Comparison of ENCODE assay signal across 12 cellular contexts in the genomic region with DNA sequence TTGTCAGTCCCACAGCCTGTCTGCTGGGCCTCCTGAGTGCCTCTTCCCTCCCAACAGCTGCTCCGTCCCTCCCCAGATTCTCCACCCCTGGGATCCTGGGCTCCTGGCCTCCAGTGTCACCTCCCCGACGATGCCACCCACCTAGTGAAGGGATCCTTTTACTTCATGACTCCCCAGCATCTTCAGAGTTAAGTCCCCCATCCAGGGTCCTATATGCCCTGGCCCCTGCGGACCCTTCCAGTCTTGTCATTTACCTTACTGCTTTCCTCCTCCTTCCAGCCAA. TPM values are rescaled to one million over a fixed set of nuclear protein-coding genes. Genes with fewer than 3 reads are reported as not detected.
A peak's percentile ranks its signal among the peaks of the same experiment; 100 is the strongest.
DNase-seq lines count a peak whose midpoint lies in the region; ATAC-seq and TF ChIP-seq lines count a peak whose summit lies in the region.
"Had no signal": no experiment of that assay in that cellular context is flagged by ENCODE, and none has a peak within 500 bp of the region (broad histone marks: within the 10 kb centered on the region; RNA-seq: fewer than 3 reads in every experiment).

No MANE protein-coding gene starts in this region.

- H3K36me3 Mint-ChIP-seq in activated CD8-positive, alpha-beta memory T cell treated with anti-CD3 and anti-CD28 coated beads, Interleukin-2, amount 10 ng/mL, durations not matched to agents 7 days and 5 days: peaks cover 5% of the 10 kb centered on the region
- H3K36me3 Mint-ChIP-seq in central memory CD8-positive, alpha-beta T cell (ENCODE audit: insufficient read depth): peaks cover 10% of the 10 kb centered on the region
- H3K36me3 Mint-ChIP-seq in endodermal cell (ENCODE audit: low read depth): peaks cover 5% of the 10 kb centered on the region

- peaks cover 8 to 12% of the 10 kb centered on the region in 2 donors for H3K4me1 ChIP-seq in mucosa of rectum (ENCODE audit: control insufficient read depth in 2 of 2, insufficient read depth in 2 of 2, low read length in 2 of 2)
- H3K4me1 ChIP-seq in testis: peaks cover 15% of the 10 kb centered on the region
- no peaks in the 10 kb centered on the region for H3K4me1 ChIP-seq in endodermal cell (ENCODE audit: control insufficient read depth, insufficient read depth, low read length)

- H3K9me3 ChIP-seq in mucosa of rectum (ENCODE audit: control insufficient read depth in 2 of 2, low read length in 2 of 2) (no peaks in the 10 kb centered on the region), testis (no peaks in the 10 kb centered on the region), endodermal cell (ENCODE audit: control insufficient read depth, low read length) (no peaks in the 10 kb centered on the region)

- H3K9ac ChIP-seq in mucosa of rectum (ENCODE audit: low read depth in 1 of 2, low read length in 2 of 2) (peak overlapping the region in 1 of 2 donors; percentile 35), endodermal cell (ENCODE audit: extremely low read depth, low read length, poor library complexity, severe bottlenecking) (no peak overlapping the region)

- ATAC-seq in activated CD8-positive, alpha-beta memory T cell treated with anti-CD3 and anti-CD28 coated beads, Interleukin-2, amount 10 ng/mL, durations not matched to agents 7 days and 5 days: no peak
- ATAC-seq in central memory CD8-positive, alpha-beta T cell (replicated peaks; ENCODE audit: extremely low read depth, poor library complexity, severe bottlenecking): no peak
- ATAC-seq in HG03469 (IDR thresholded peaks at IDR 0.05; ENCODE audit: unreplicated experiment): no peak

- CTCF ChIA-PET in activated CD8-positive, alpha-beta memory T cell treated with anti-CD3 and anti-CD28 coated beads, Interleukin-2, amount 10 ng/mL, durations not matched to agents 7 days and 5 days (lab: Charles Lee): interaction anchor here (0.6 to 2.1 kb wide), 3 partner anchors 9 to 112 kb away, joined by 3 to 6 read pairs (median 4); a partner anchor contains a TSS

- H3K27me3 ChIP-seq in mucosa of rectum (ENCODE audit: control insufficient read depth in 2 of 2, insufficient read depth in 2 of 2, low read length in 2 of 2) (no peaks in the 10 kb centered on the region), testis (no peaks in the 10 kb centered on the region), endodermal cell (ENCODE audit: control insufficient read depth, insufficient read depth, low read length, poor library complexity, severe bottlenecking) (no peaks in the 10 kb centered on the region)

- H3K27me3 Mint-ChIP-seq in activated CD8-positive, alpha-beta memory T cell treated with anti-CD3 and anti-CD28 coated beads, Interleukin-2, amount 10 ng/mL, durations not matched to agents 7 days and 5 days: no peaks in the 10 kb centered on the region
- no peaks in the 10 kb centered on the region for H3K27me3 Mint-ChIP-seq in central memory CD8-positive, alpha-beta T cell
- no peaks in the 10 kb centered on the region for H3K27me3 Mint-ChIP-seq in endodermal cell (ENCODE audit: insufficient read depth)

- no peak for DNase-seq in activated CD8-positive, alpha-beta memory T cell treated with anti-CD3 and anti-CD28 coated beads, Interleukin-2, amount 10 ng/mL, durations not matched to agents 7 days and 5 days
- DNase-seq in activated CD8-positive, alpha-beta memory T cell treated with anti-CD3 and anti-CD28 coated beads for 24 hours: no peak
- DNase-seq in central memory CD8-positive, alpha-beta T cell (ENCODE audit: low spot score in 2 of 2): no peak
- DNase-seq in testis (no peak), GF-D8 (lab: John Stamatoyannopoulos, UW) (no peak), endodermal cell (no peak)
- DNase-seq: activated gamma-delta T cell treated with Interleukin-2 at 50 U/mL for 16 hours, DMS79 treated with DMSO at 0.1 percent for 48 hours, NCI-H2107, nucleus accumbens had no signal

- peaks cover 4 to 5% of the 10 kb centered on the region in 2 donors for H3K36me3 ChIP-seq in mucosa of rectum (ENCODE audit: control insufficient read depth in 2 of 2, insufficient read depth in 2 of 2, low read length in 2 of 2)
- H3K36me3 ChIP-seq in testis (ENCODE audit: low read depth, missing control alignments): no peaks in the 10 kb centered on the region
- peaks cover 7% of the 10 kb centered on the region for H3K36me3 ChIP-seq in endodermal cell (ENCODE audit: control insufficient read depth, insufficient read depth, low read length)

- no peaks in the 10 kb centered on the region for H3K9me3 Mint-ChIP-seq in activated CD8-positive, alpha-beta memory T cell treated with anti-CD3 and anti-CD28 coated beads, Interleukin-2, amount 10 ng/mL, durations not matched to agents 7 days and 5 days (ENCODE audit: low read depth)
- H3K9me3 Mint-ChIP-seq in central memory CD8-positive, alpha-beta T cell: no peaks in the 10 kb centered on the region
- no peaks in the 10 kb centered on the region for H3K9me3 Mint-ChIP-seq in endodermal cell

- H3K27ac ChIP-seq in mucosa of rectum (ENCODE audit: low read depth in 2 of 2, low read length in 2 of 2): peak overlapping the region; percentile 59 to 82
- peak overlapping the region; percentile 71 to 91 for H3K27ac ChIP-seq in testis
- H3K27ac ChIP-seq in endodermal cell (ENCODE audit: low read depth, low read length): no peak overlapping the region

- intact Hi-C loops in testis (cut with DNase I; ENCODE audit: low total_unique reads): no loop called here

- 73 to 74% methylated on average over 4 of the region's 4 CpGs for WGBS in testis, 2 donors
- 82 to 88% methylated on average over 4 of the region's 4 CpGs for WGBS in endodermal cell (ENCODE audit: insufficient coverage in 1 of 2, insufficient read length in 1 of 2), 2 experiments

- H3K4me3 ChIP-seq in mucosa of rectum (ENCODE audit: low read length in 2 of 2) (no peak overlapping the region), testis (no peak overlapping the region), endodermal cell (ENCODE audit: low read length) (no peak overlapping the region)

- peak overlapping the region; percentile 73 for H3K27ac Mint-ChIP-seq in activated CD8-positive, alpha-beta memory T cell treated with anti-CD3 and anti-CD28 coated beads, Interleukin-2, amount 10 ng/mL, durations not matched to agents 7 days and 5 days
- peak overlapping the region; percentile 58 for H3K27ac Mint-ChIP-seq in central memory CD8-positive, alpha-beta T cell (ENCODE audit: low read depth)
- H3K27ac Mint-ChIP-seq in endodermal cell: no peak overlapping the region

- no peak overlapping the region for H3K4me3 Mint-ChIP-seq in activated CD8-positive, alpha-beta memory T cell treated with anti-CD3 and anti-CD28 coated beads, Interleukin-2, amount 10 ng/mL, durations not matched to agents 7 days and 5 days
- H3K4me3 Mint-ChIP-seq in central memory CD8-positive, alpha-beta T cell: no peak overlapping the region
- H3K4me3 Mint-ChIP-seq in endodermal cell: no peak overlapping the region

- TF ChIP-seq CTCF in testis (IDR thresholded peaks at IDR 0.05) (no peak), endodermal cell (conservative IDR thresholded peaks at IDR 0.05) (no peak)

- TF ChIP-seq POLR2A in testis (IDR thresholded peaks at IDR 0.05): no peak

- H3K4me1 Mint-ChIP-seq in activated CD8-positive, alpha-beta memory T cell treated with anti-CD3 and anti-CD28 coated beads, Interleukin-2, amount 10 ng/mL, durations not matched to agents 7 days and 5 days: peaks cover 41% of the 10 kb centered on the region
- peaks cover 20% of the 10 kb centered on the region for H3K4me1 Mint-ChIP-seq in central memory CD8-positive, alpha-beta T cell
- H3K4me1 Mint-ChIP-seq in endodermal cell: peaks cover 7% of the 10 kb centered on the region

RNA-seq across cellular contexts. Expression of a gene that starts 4.5 kb away (rescaled TPM):
- total RNA-seq in activated CD8-positive, alpha-beta memory T cell treated with anti-CD3 and anti-CD28 coated beads, Interleukin-2, amount 10 ng/mL, durations not matched to agents 7 days and 5 days: 1 to 10 TPM in 1 of 2 experiments, under 1 TPM in 1; 0.80 to 1.1 TPM
- total RNA-seq in testis (1 to 10 TPM; 4.9 to 5.1 TPM), endodermal cell (1 to 10 TPM; 3.3 to 6.4 TPM)
- polyA plus RNA-seq in testis (ENCODE audit: insufficient read depth, low read depth, low replicate concordance): 3.6 TPM
- polyA plus RNA-seq in endodermal cell (2013, experiment 1 of 2): 4.4 TPM
- polyA plus RNA-seq in endodermal cell (2013, experiment 2 of 2): 3.6 TPM

RNA-seq across cellular contexts. Expression of a gene that starts 8.1 kb away (rescaled TPM):
- total RNA-seq in activated CD8-positive, alpha-beta memory T cell treated with anti-CD3 and anti-CD28 coated beads, Interleukin-2, amount 10 ng/mL, durations not matched to agents 7 days and 5 days: 1 to 10 TPM; 9.4 to 9.6 TPM
- total RNA-seq in testis (10 to 100 TPM in 1 of 2 donors, 1 to 10 TPM in 1; 8.6 to 10.9 TPM), endodermal cell (1 to 10 TPM; 4.0 to 4.5 TPM)
- 8.3 TPM for polyA plus RNA-seq in testis (ENCODE audit: insufficient read depth, low read depth, low replicate concordance)
- polyA plus RNA-seq in endodermal cell (2013, experiment 1 of 2): 3.9 TPM
- 4.5 TPM for polyA plus RNA-seq in endodermal cell (2013, experiment 2 of 2)

RNA-seq across cellular contexts. Expression of a gene that starts 26.5 kb away (rescaled TPM):
- total RNA-seq in activated CD8-positive, alpha-beta memory T cell treated with anti-CD3 and anti-CD28 coated beads, Interleukin-2, amount 10 ng/mL, durations not matched to agents 7 days and 5 days: 10 to 100 TPM; 13.4 to 13.7 TPM
- total RNA-seq in testis: 10 to 100 TPM; 24.3 to 33.9 TPM
- 22.4 TPM for polyA plus RNA-seq in testis (ENCODE audit: insufficient read depth, low read depth, low replicate concordance)
- total RNA-seq in endodermal cell: 10 to 100 TPM; 47.7 to 62.6 TPM
- 23.6 TPM for polyA plus RNA-seq in endodermal cell (2013, experiment 1 of 2)
- 23.0 TPM for polyA plus RNA-seq in endodermal cell (2013, experiment 2 of 2)

RNA-seq across cellular contexts. Expression of a gene that starts 27.7 kb away (rescaled TPM):
- not detected for total RNA-seq in activated CD8-positive, alpha-beta memory T cell treated with anti-CD3 and anti-CD28 coated beads, Interleukin-2, amount 10 ng/mL, durations not matched to agents 7 days and 5 days
- 10 to 100 TPM; 13.7 to 30.3 TPM for total RNA-seq in testis
- 32.8 TPM for polyA plus RNA-seq in testis (ENCODE audit: insufficient read depth, low read depth, low replicate concordance)
- under 1 TPM in 1 of 2 donors, not detected in 1; 0.31 TPM for total RNA-seq in endodermal cell
- 0.14 TPM for polyA plus RNA-seq in endodermal cell (2013, experiment 1 of 2)
- polyA plus RNA-seq in endodermal cell (2013, experiment 2 of 2): 0.29 TPM

RNA-seq across cellular contexts. Expression of a gene that starts 47.9 kb away (rescaled TPM):
- total RNA-seq in activated CD8-positive, alpha-beta memory T cell treated with anti-CD3 and anti-CD28 coated beads, Interleukin-2, amount 10 ng/mL, durations not matched to agents 7 days and 5 days: 10 to 100 TPM; 12.9 to 23.3 TPM
- total RNA-seq in testis (10 to 100 TPM; 25.0 to 43.3 TPM), endodermal cell (10 to 100 TPM; 24.7 to 41.0 TPM)
- 36.8 TPM for polyA plus RNA-seq in testis (ENCODE audit: insufficient read depth, low read depth, low replicate concordance)
- 18.1 TPM for polyA plus RNA-seq in endodermal cell (2013, experiment 1 of 2)
- 18.8 TPM for polyA plus RNA-seq in endodermal cell (2013, experiment 2 of 2)
